ENCODE assay signal across 21 cellular contexts in the genomic region with DNA sequence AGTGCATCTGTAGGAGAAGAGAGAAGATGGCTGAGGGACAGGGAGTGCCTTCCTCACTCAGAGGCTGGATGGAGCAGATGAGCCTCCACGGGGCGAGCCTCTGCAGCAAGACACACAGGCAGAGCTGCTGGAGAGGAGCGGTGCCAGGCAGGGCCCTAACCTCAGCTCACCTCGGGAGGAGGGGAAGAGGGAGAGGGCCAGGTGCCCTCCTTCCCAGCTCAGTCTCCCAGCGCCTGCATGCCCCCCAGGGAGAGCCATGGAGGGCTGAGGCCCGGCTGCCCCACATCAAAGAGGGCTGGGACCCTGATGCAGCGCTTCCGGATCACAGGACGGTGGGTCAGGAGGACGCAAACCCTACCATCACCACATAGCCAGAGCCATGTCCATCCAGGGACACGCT. TPM values are rescaled to one million over a fixed set of nuclear protein-coding genes. Genes with fewer than 3 reads are reported as not detected.
DNase-seq lines count a peak whose midpoint lies in the region; ATAC-seq and TF ChIP-seq lines count a peak whose summit lies in the region.
"Had no signal": no experiment of that assay in that cellular context is flagged by ENCODE, and none has a peak within 500 bp of the region (broad histone marks: within the 10 kb centered on the region; RNA-seq: fewer than 3 reads in every experiment).

No MANE protein-coding gene starts in this region.

- H3K9me3 ChIP-seq in BLaER1 (no peaks in the 10 kb centered on the region), transverse colon (no peaks in the 10 kb centered on the region)
- no peaks in the 10 kb centered on the region for H3K9me3 ChIP-seq in CD4-positive, alpha-beta T cell (ENCODE audit: control insufficient read depth, low read length)

- CTCF ChIA-PET in CD4-positive, alpha-beta T cell (lab: Charles Lee), result no interaction called here

- H3K27ac Mint-ChIP-seq in GM23338, result no peak overlapping the region
- no peak overlapping the region for H3K27ac Mint-ChIP-seq in CD4-positive, alpha-beta T cell

- no peak for TF ChIP-seq EP300 in transverse colon (IDR thresholded peaks at IDR 0.05; ENCODE audit: low read depth)

- POLR2A ChIA-PET in CD4-positive, alpha-beta T cell (lab: Charles Lee), result no interaction called here

- WGBS in transverse colon (ENCODE audit: low coverage in 1 of 2), 2 donors, result 86% methylated on average over 11 of the region's 11 CpGs; no CpG with 5 or more reads in 1 of the 2 donors

- no peak overlapping the region for H2AFZ ChIP-seq in GM23338

- no peak for TF ChIP-seq POLR2A in transverse colon (IDR thresholded peaks at IDR 0.05)

- H3K36me3 ChIP-seq in BLaER1, result no peaks in the 10 kb centered on the region
- H3K36me3 ChIP-seq in GM23338 (ENCODE audit: insufficient read depth), result no peaks in the 10 kb centered on the region
- H3K36me3 ChIP-seq in transverse colon, result no peaks in the 10 kb centered on the region

- H3K9me2 ChIP-seq in GM23338 (ENCODE audit: insufficient read depth), result no peaks in the 10 kb centered on the region

- H4K20me1 ChIP-seq in BLaER1 (no peaks in the 10 kb centered on the region), GM23338 (replicated peaks; ENCODE audit: insufficient read depth) (no peaks in the 10 kb centered on the region)

- no peak overlapping the region for H3K9ac ChIP-seq in BLaER1

- peak; percentile 28; the same call in 1 of the 3 replicates for ATAC-seq in GM23338
- ATAC-seq in GM19455 (IDR thresholded peaks at IDR 0.05; ENCODE audit: unreplicated experiment), result no peak
- ATAC-seq in HG02970 (IDR thresholded peaks at IDR 0.05; ENCODE audit: low FRiP score, unreplicated experiment), result no peak
- no peak for ATAC-seq in CD4-positive, alpha-beta T cell (ENCODE audit: poor library complexity)

- H3K27ac ChIP-seq in BLaER1, result no peak overlapping the region
- no peak overlapping the region for H3K27ac ChIP-seq in GM23338 (ENCODE audit: low read depth)
- no peak overlapping the region for H3K27ac ChIP-seq in transverse colon
- H3K27ac ChIP-seq in CD4-positive, alpha-beta T cell (ENCODE audit: low read depth, low read length), result no peak overlapping the region

- DNase-seq in GM23338 (ENCODE audit: low spot score) (no peak), islet precursor cell (peak; percentile 42), transverse colon (no peak)
- DNase-seq in activated CD8-positive, alpha-beta memory T cell treated with anti-CD3 and anti-CD28 coated beads, Interleukin-2, amount 50 U/mL, for 48 hours, result peak; percentile 26
- DNase-seq in CD4-positive, alpha-beta T cell, result no peak
- DNase-seq: AML-193, COR-L47, DMS153, NCI-H1092 treated with DMSO at 0.1 percent for 48 hours, NCI-H146, NCI-H2029 treated with DMSO at 0.1 percent for 48 hours, NCI-H510A, NCI-H774, Right ventricle myocardium superior had no signal

- H3K4me1 Mint-ChIP-seq in GM23338, result peaks cover 8% of the 10 kb centered on the region; the same call in 2 of the 3 replicates
- no peaks in the 10 kb centered on the region for H3K4me1 Mint-ChIP-seq in CD4-positive, alpha-beta T cell (ENCODE audit: low read depth)
- H3K4me1 Mint-ChIP-seq: CD14-positive monocyte had no signal

- intact Hi-C loops in transverse colon (cut with DNase I; ENCODE audit: low total_unique reads), result no loop called here
- intact Hi-C loops in CD4-positive, alpha-beta T cell (cut with DNase I, micrococcal nuclease), result no loop called here

- peak overlapping the region; percentile 36; the same call in 1 of the 2 replicates for H3K4me2 ChIP-seq in BLaER1
- H3K4me2 ChIP-seq in GM23338, result no peak overlapping the region

- peaks cover 10% of the 10 kb centered on the region; the same call in 2 of the 3 replicates for H3K9me3 Mint-ChIP-seq in GM23338
- H3K9me3 Mint-ChIP-seq in CD4-positive, alpha-beta T cell, result no peaks in the 10 kb centered on the region

- TF ChIP-seq CTCF in GM23338 (conservative IDR thresholded peaks at IDR 0.05; ENCODE audit: low read depth in 2 of 2) (no peak), transverse colon (IDR thresholded peaks at IDR 0.05) (no peak)
- no peak for TF ChIP-seq CTCF in CD4-positive, alpha-beta T cell (IDR thresholded peaks at IDR 0.05)

- H3F3A ChIP-seq in GM23338 (replicated peaks; ENCODE audit: low read depth), result no peaks in the 10 kb centered on the region

- H3K4me3 ChIP-seq in BLaER1, result no peak overlapping the region
- no peak overlapping the region for H3K4me3 ChIP-seq in GM23338
- no peak overlapping the region for H3K4me3 ChIP-seq in transverse colon

- peaks cover 7% of the 10 kb centered on the region for H3K27me3 Mint-ChIP-seq in GM23338 (ENCODE audit: insufficient read depth, low read depth, poor library complexity)
- no peaks in the 10 kb centered on the region for H3K27me3 Mint-ChIP-seq in CD4-positive, alpha-beta T cell

- H3K4me3 Mint-ChIP-seq in GM23338, result no peak overlapping the region
- no peak overlapping the region for H3K4me3 Mint-ChIP-seq in CD4-positive, alpha-beta T cell
- H3K4me3 Mint-ChIP-seq: CD14-positive monocyte had no signal

- H3K27me3 ChIP-seq in BLaER1 (no peaks in the 10 kb centered on the region), GM23338 (ENCODE audit: insufficient read depth) (no peaks in the 10 kb centered on the region), transverse colon (no peaks in the 10 kb centered on the region)
- H3K27me3 ChIP-seq in CD4-positive, alpha-beta T cell (ENCODE audit: control insufficient read depth, insufficient read depth, low read length), result no peaks in the 10 kb centered on the region

- H3K36me3 Mint-ChIP-seq in GM23338 (ENCODE audit: low read depth), result no peaks in the 10 kb centered on the region; the same call in 2 of the 3 replicates
- no peaks in the 10 kb centered on the region for H3K36me3 Mint-ChIP-seq in CD4-positive, alpha-beta T cell (ENCODE audit: low read depth)
- H3K36me3 Mint-ChIP-seq: CD14-positive monocyte had no signal

- H3K4me1 ChIP-seq in BLaER1 (peaks cover 6% of the 10 kb centered on the region), GM23338 (ENCODE audit: insufficient read depth) (no peaks in the 10 kb centered on the region), transverse colon (peaks cover 0 to 16% (median 8%) of the 10 kb centered on the region in 4 donors)

- in situ Hi-C loops in transverse colon (cut with MboI; ENCODE audit: low pct_ligation_motif_present in 1 of 4, low pct_unique_long_range_greater_than_20kb in 1 of 4, low sequenced_read_pairs in 3 of 4), result no loop called here

- H3K79me2 ChIP-seq in GM23338 (replicated peaks; ENCODE audit: insufficient read depth), result no peaks in the 10 kb centered on the region

TF ChIP-seq in GM23338, 12 proteins besides CTCF, POLR2A, EP300 and RAD21 (continues in another document):
- no peak for TF ChIP-seq STAT1 (IDR thresholded peaks at IDR 0.05; ENCODE audit: unreplicated experiment)
- TF ChIP-seq, protein P1, sequence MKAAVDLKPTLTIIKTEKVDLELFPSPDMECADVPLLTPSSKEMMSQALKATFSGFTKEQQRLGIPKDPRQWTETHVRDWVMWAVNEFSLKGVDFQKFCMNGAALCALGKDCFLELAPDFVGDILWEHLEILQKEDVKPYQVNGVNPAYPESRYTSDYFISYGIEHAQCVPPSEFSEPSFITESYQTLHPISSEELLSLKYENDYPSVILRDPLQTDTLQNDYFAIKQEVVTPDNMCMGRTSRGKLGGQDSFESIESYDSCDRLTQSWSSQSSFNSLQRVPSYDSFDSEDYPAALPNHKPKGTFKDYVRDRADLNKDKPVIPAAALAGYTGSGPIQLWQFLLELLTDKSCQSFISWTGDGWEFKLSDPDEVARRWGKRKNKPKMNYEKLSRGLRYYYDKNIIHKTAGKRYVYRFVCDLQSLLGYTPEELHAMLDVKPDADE (IDR thresholded peaks at IDR 0.05), result no peak
- TF ChIP-seq, protein P2, sequence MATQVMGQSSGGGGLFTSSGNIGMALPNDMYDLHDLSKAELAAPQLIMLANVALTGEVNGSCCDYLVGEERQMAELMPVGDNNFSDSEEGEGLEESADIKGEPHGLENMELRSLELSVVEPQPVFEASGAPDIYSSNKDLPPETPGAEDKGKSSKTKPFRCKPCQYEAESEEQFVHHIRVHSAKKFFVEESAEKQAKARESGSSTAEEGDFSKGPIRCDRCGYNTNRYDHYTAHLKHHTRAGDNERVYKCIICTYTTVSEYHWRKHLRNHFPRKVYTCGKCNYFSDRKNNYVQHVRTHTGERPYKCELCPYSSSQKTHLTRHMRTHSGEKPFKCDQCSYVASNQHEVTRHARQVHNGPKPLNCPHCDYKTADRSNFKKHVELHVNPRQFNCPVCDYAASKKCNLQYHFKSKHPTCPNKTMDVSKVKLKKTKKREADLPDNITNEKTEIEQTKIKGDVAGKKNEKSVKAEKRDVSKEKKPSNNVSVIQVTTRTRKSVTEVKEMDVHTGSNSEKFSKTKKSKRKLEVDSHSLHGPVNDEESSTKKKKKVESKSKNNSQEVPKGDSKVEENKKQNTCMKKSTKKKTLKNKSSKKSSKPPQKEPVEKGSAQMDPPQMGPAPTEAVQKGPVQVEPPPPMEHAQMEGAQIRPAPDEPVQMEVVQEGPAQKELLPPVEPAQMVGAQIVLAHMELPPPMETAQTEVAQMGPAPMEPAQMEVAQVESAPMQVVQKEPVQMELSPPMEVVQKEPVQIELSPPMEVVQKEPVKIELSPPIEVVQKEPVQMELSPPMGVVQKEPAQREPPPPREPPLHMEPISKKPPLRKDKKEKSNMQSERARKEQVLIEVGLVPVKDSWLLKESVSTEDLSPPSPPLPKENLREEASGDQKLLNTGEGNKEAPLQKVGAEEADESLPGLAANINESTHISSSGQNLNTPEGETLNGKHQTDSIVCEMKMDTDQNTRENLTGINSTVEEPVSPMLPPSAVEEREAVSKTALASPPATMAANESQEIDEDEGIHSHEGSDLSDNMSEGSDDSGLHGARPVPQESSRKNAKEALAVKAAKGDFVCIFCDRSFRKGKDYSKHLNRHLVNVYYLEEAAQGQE (IDR thresholded peaks at IDR 0.05; ENCODE audit: unreplicated experiment), result no peak
- no peak for TF ChIP-seq EZH2phosphoT487 (IDR thresholded peaks at IDR 0.05; ENCODE audit: unreplicated experiment)
- TF ChIP-seq NANOG (IDR thresholded peaks at IDR 0.05; ENCODE audit: borderline replicate concordance), result no peak

RNA-seq across cellular contexts. Expression of a gene that starts 13.6 kb away (rescaled TPM):
- not detected in 2 replicates for total RNA-seq in GM23338 (2014; rRNA removed; shearing (Covaris generic))
- polyA plus RNA-seq in GM23338 (2016; fragmentation: Nextera tagmentation; extraction: Ambion mirVana), result 0.05 TPM in 2 replicates
- total RNA-seq in transverse colon, result not detected
- not detected for total RNA-seq in CD4-positive, alpha-beta T cell
- total RNA-seq: H4, LHCN-M2, OCI-LY7, Right ventricle myocardium superior had no signal
- polyA plus RNA-seq: CD14-positive monocyte had no signal

RNA-seq across cellular contexts. Expression of a gene that starts 48.7 kb away (rescaled TPM):
- total RNA-seq in GM23338 (2014; rRNA removed; shearing (Covaris generic)), result 0.08 TPM in 1 of 2 replicates, not detected in the other
- polyA plus RNA-seq in GM23338 (2016; fragmentation: Nextera tagmentation; extraction: Ambion mirVana), result 0.16 TPM in 1 of 2 replicates, not detected in the other
- not detected for total RNA-seq in transverse colon
- not detected for total RNA-seq in CD4-positive, alpha-beta T cell
- total RNA-seq: H4, LHCN-M2, OCI-LY7, Right ventricle myocardium superior had no signal
- polyA plus RNA-seq: CD14-positive monocyte had no signal

Comparison
In these comparisons a context has a peak if more than half of its experiments do, and no peak if none do; other contexts are left out.
1. DNase-seq: peak in activated CD8-positive, alpha-beta memory T cell treated with anti-CD3 and anti-CD28 coated beads, Interleukin-2, amount 50 U/mL, for 48 hours (single experiment) and islet precursor cell (single experiment); none in GM23338 (single experiment), transverse colon (single experiment) and CD4-positive, alpha-beta T cell (0 of 10).